Comparison of ENCODE assay signal across 14 cellular contexts in the genomic region with DNA sequence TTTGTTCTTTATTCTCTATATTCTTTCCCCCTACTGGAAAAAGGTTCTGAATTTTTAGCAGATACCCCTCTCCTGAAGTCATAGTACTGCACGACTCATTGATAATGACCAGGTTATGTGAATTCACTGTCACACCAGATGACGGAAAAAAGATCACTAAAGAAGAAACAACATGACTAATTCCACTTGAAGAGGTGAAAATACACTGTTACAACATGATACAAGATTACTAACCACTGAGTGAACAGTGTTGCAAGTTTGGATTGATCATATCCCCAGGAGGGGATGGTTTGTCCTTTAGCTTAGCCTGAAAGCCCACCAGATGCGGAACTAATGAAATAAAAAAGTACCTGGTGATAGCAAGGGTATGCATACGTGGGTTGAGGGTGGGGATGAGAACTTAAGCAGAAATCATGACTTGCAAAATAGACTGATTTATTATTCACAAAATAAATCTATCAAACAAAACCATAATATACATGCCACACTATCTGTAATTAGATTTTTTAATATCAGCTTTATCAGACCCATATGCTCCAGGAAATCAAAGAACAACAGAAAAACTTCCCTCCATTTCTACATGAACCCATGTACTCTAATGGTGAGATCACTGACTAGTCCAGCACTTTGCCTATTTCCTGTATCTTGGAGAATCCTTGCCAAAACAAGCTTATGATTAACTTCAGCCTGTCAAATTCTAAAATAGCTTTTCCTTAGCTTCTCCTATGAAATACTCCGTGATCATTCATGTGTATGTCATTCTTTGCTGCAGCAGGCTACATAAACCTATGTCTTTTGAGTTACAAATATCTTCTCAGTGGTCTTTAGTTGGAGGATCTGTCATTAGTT.
DNase-seq lines count a peak whose midpoint lies in the region; ATAC-seq and TF ChIP-seq lines count a peak whose summit lies in the region.
"Had no signal": no experiment of that assay in that cellular context is flagged by ENCODE, and none has a peak within 500 bp of the region (broad histone marks: within the 10 kb centered on the region; RNA-seq: fewer than 3 reads in every experiment).

No MANE protein-coding gene starts in this region.

- no peak overlapping the region for H3K27ac Mint-ChIP-seq in activated naive CD8-positive, alpha-beta T cell treated with anti-CD3 and anti-CD28 coated beads for 36 hours
- H3K27ac Mint-ChIP-seq: B cell, IgD-negative memory B cell had no signal

- H2AFZ ChIP-seq in GM23248 = no peak overlapping the region

- intact Hi-C loops in prostate gland (cut with DNase I) (no loop called here), left lung (cut with DNase I) (no loop called here)

- no peak overlapping the region for H3K4me2 ChIP-seq in GM23248 (ENCODE audit: unreplicated experiment)

- H3K4me3 Mint-ChIP-seq in activated naive CD8-positive, alpha-beta T cell treated with anti-CD3 and anti-CD28 coated beads for 36 hours = no peak overlapping the region
- H3K4me3 Mint-ChIP-seq: B cell, IgD-negative memory B cell had no signal

- H3K9me3 ChIP-seq in GM23248 (ENCODE audit: low read depth) (no peaks in the 10 kb centered on the region), prostate gland (no peaks in the 10 kb centered on the region), left lung (no peaks in the 10 kb centered on the region)
- H3K9me3 ChIP-seq: Peyer's patch had no signal

- in situ Hi-C loops in GM23248 (cut with MboI) = no loop called here

- no peak overlapping the region for H3K4me3 ChIP-seq in GM23248
- H3K4me3 ChIP-seq in fibroblast of the aortic adventitia (ENCODE audit: low read depth, low read length) = no peak overlapping the region
- no peak overlapping the region for H3K4me3 ChIP-seq in prostate gland
- H3K4me3 ChIP-seq in left lung = no peak overlapping the region
- H3K4me3 ChIP-seq: coronary artery, Peyer's patch had no signal

- H3K9ac ChIP-seq in GM23248 = no peak overlapping the region

- H3K27me3 ChIP-seq in GM23248 (replicated peaks; ENCODE audit: insufficient read depth) (no peaks in the 10 kb centered on the region), prostate gland (replicated peaks; ENCODE audit: insufficient read depth) (no peaks in the 10 kb centered on the region), left lung (no peaks in the 10 kb centered on the region)
- H3K27me3 ChIP-seq: Peyer's patch had no signal

- H3K9me3 Mint-ChIP-seq in activated naive CD8-positive, alpha-beta T cell treated with anti-CD3 and anti-CD28 coated beads for 36 hours = peaks cover 2% of the 10 kb centered on the region

- no peaks in the 10 kb centered on the region for H3K9me2 ChIP-seq in GM23248 (ENCODE audit: insufficient read depth)

- WGBS in GM23248 (ENCODE audit: low coverage in 1 of 2, low lambda C conversion rate in 2 of 2, missing lambda C conversion rate in 2 of 2), 2 experiments = 9 to 12% methylated on average over 5 of the region's 5 CpGs
- 78% methylated on average over 5 of the region's 5 CpGs for WGBS in prostate gland

- H3K4me1 ChIP-seq in GM23248 (ENCODE audit: insufficient read depth) (no peaks in the 10 kb centered on the region), prostate gland (replicated peaks) (no peaks in the 10 kb centered on the region), left lung (no peaks in the 10 kb centered on the region)
- H3K4me1 ChIP-seq: Peyer's patch had no signal

- no peaks in the 10 kb centered on the region for H3K36me3 Mint-ChIP-seq in activated naive CD8-positive, alpha-beta T cell treated with anti-CD3 and anti-CD28 coated beads for 36 hours
- H3K36me3 Mint-ChIP-seq: IgD-negative memory B cell had no signal

- TF ChIP-seq POLR2A in prostate gland (IDR thresholded peaks at IDR 0.05) = no peak

- H4K20me1 ChIP-seq in GM23248 (ENCODE audit: insufficient read depth) = no peaks in the 10 kb centered on the region

- ATAC-seq in left lung = no peak

- no peaks in the 10 kb centered on the region for H3K79me2 ChIP-seq in GM23248 (ENCODE audit: insufficient read depth)

- peak; percentile 11 for DNase-seq in GM23248
- peak; percentile 54 for DNase-seq in fibroblast of the aortic adventitia (ENCODE audit: low read depth)
- DNase-seq in non-pigmented ciliary epithelial cell (ENCODE audit: low read depth) = peak; percentile 46
- DNase-seq in activated naive CD8-positive, alpha-beta T cell treated with anti-CD3 and anti-CD28 coated beads for 36 hours = no peak
- DNase-seq in hypothalamus (lab: John Stamatoyannopoulos, UW) = no peak
- DNase-seq in prostate gland (ENCODE audit: low spot score) = no peak
- no peak for DNase-seq in left lung
- DNase-seq: head of caudate nucleus; Peyer's patch; stimulated activated CD4-positive, alpha-beta T cell treated with anti-CD3 and anti-CD28 coated beads, Interleukin-4, amount 100 ng/mL, for 4 hours had no signal

- TF ChIP-seq CTCF in VCaP (conservative IDR thresholded peaks at IDR 0.05) (no peak), fibroblast of the aortic adventitia (IDR thresholded peaks at IDR 0.05; ENCODE audit: insufficient read depth, low read length) (no peak), prostate gland (IDR thresholded peaks at IDR 0.05) (no peak), left lung (IDR thresholded peaks at IDR 0.05) (no peak)

- H3K36me3 ChIP-seq in GM23248 (ENCODE audit: low read depth) = no peaks in the 10 kb centered on the region
- H3K36me3 ChIP-seq in prostate gland = no peaks in the 10 kb centered on the region
- no peaks in the 10 kb centered on the region for H3K36me3 ChIP-seq in left lung
- H3K36me3 ChIP-seq: Peyer's patch had no signal

- peaks cover 15% of the 10 kb centered on the region for H3K27me3 Mint-ChIP-seq in activated naive CD8-positive, alpha-beta T cell treated with anti-CD3 and anti-CD28 coated beads for 36 hours
- H3K27me3 Mint-ChIP-seq: B cell, IgD-negative memory B cell had no signal

- H3K27ac ChIP-seq in GM23248 (no peak overlapping the region), VCaP (0 out of 2 replicates have a peak overlapping the region, but pooled peaks have one; percentile 0), prostate gland (no peak overlapping the region), left lung (no peak overlapping the region)
- H3K27ac ChIP-seq: coronary artery, Peyer's patch had no signal

- no peaks in the 10 kb centered on the region for H3K4me1 Mint-ChIP-seq in activated naive CD8-positive, alpha-beta T cell treated with anti-CD3 and anti-CD28 coated beads for 36 hours
- H3K4me1 Mint-ChIP-seq: B cell, IgD-negative memory B cell had no signal

- H3F3A ChIP-seq in GM23248 (ENCODE audit: insufficient read depth) = no peaks in the 10 kb centered on the region

Comparison
In these comparisons a context has a peak if more than half of its experiments do, and no peak if none do; other contexts are left out.
1. DNase-seq: peak in GM23248 (single experiment), fibroblast of the aortic adventitia (single experiment) and non-pigmented ciliary epithelial cell (single experiment); none in activated naive CD8-positive, alpha-beta T cell treated with anti-CD3 and anti-CD28 coated beads for 36 hours (single experiment), hypothalamus (0 of 51), prostate gland (single experiment) and left lung (0 of 2).